ENCODE assay signal across 20 cellular contexts in genomic region chr1:182004601-182005000, GRCh38. TPM values are rescaled to one million over a fixed set of nuclear protein-coding genes. Genes with fewer than 3 reads are reported as not detected.
"Had no signal": no experiment of that assay in that cellular context is flagged by ENCODE, and none has a peak within 500 bp of the region (broad histone marks: within the 10 kb centered on the region; RNA-seq: fewer than 3 reads in every experiment).

No MANE protein-coding gene starts in this region.

- H3K36me3 ChIP-seq: left lung, prostate gland, stomach, thoracic aorta, transverse colon had no signal

- H3K4me1 ChIP-seq: left lung, parathyroid adenoma, prostate gland, stomach, transverse colon had no signal

- H3K27me3 ChIP-seq: left lung, stomach had no signal

- H3K9me3 ChIP-seq: left lung, prostate gland, thoracic aorta, transverse colon had no signal

- H2AFZ ChIP-seq: parathyroid adenoma had no signal

- H3K27ac ChIP-seq: left lung, parathyroid adenoma, prostate gland, stomach, thoracic aorta, transverse colon had no signal

- ATAC-seq: left lung; natural killer cell treated with Interleukin-12 subunit alpha and Interleukin-12 subunit beta and Interleukin-15 and Interleukin-18, amount 100 ng/mL, for 72 hours; sciatic nerve had no signal

- DNase-seq: foreskin melanocyte; islet precursor cell; left lung; mesenchymal stem cell; midbrain; stimulated activated naive CD4-positive, alpha-beta T cell; stomach; substantia nigra; transverse colon had no signal

- H3K4me3 ChIP-seq: left lung, lung, prostate gland, stomach, thoracic aorta, transverse colon had no signal

- H3K79me2 ChIP-seq: parathyroid adenoma had no signal

RNA-seq across cellular contexts. Expression of gene ZNF648, which starts 56.9 kb away (rescaled TPM):
- total RNA-seq: glomerular endothelial cell; natural killer cell treated with Interleukin-12 subunit alpha and Interleukin-12 subunit beta and Interleukin-15 and Interleukin-18, amount 100 ng/mL, for 72 hours; omental fat pad; renal cortical epithelial cell; thoracic aorta had no signal
- polyA plus RNA-seq: esophagus, urinary bladder had no signal
